28 cellular contexts compared by ENCODE assay signal in the genomic region with DNA sequence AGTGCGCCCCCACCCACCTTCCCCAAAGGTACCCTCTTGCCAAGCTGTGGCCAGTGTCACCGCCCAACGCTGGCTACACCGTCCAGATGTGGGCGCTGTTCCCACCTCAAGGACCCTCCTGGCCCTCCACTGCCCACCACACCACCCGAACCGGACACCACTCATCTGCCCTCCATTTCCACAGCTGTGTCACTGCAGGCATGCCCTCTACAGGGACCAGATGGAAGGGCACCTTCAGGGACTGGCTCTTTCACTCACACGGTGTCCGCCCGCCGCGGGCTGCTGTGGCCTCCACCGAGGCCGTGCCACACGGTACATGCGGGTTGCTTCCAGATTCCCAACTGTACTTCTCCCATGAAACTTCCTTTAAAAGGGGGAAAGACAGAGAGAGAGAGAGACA.
DNase-seq lines count a peak whose midpoint lies in the region; ATAC-seq and TF ChIP-seq lines count a peak whose summit lies in the region.
"Had no signal": no experiment of that assay in that cellular context is flagged by ENCODE, and none has a peak within 500 bp of the region (broad histone marks: within the 10 kb centered on the region; RNA-seq: fewer than 3 reads in every experiment).

No MANE protein-coding gene starts in this region.

- H3K27ac Mint-ChIP-seq in WTC11 = no peak overlapping the region
- H3K27ac Mint-ChIP-seq: activated CD4-positive, alpha-beta memory T cell treated with anti-CD3 and anti-CD28 coated beads, Interleukin-2, amount 10 ng/mL, durations not matched to agents 7 days and 5 days; dendritic cell treated with granulocyte-macrophage colony-stimulating factor and Interleukin-4, amounts not matched to agents 40 ng/mL and 50 ng/mL, for 4 days; IgD-negative memory B cell had no signal

- no peak overlapping the region for H3K4me3 Mint-ChIP-seq in WTC11
- H3K4me3 Mint-ChIP-seq: activated CD4-positive, alpha-beta memory T cell treated with anti-CD3 and anti-CD28 coated beads, Interleukin-2, amount 10 ng/mL, durations not matched to agents 7 days and 5 days; dendritic cell treated with granulocyte-macrophage colony-stimulating factor and Interleukin-4, amounts not matched to agents 40 ng/mL and 50 ng/mL, for 4 days had no signal

- TF ChIP-seq CTCF in right atrium auricular region (IDR thresholded peaks at IDR 0.05) (no peak), WTC11 (IDR thresholded peaks at IDR 0.05) (no peak)

- H3K4me1 ChIP-seq in right atrium auricular region (peaks cover 0 to 6% of the 10 kb centered on the region in 2 donors), aorta (ENCODE audit: control insufficient read depth in 1 of 2, insufficient read depth in 2 of 2, low read length in 2 of 2) (no peaks in the 10 kb centered on the region)
- H3K4me1 ChIP-seq: Caco-2, gastrocnemius medialis, prostate gland had no signal

- H3K9me3 ChIP-seq in right atrium auricular region = peaks cover 0 to 9% of the 10 kb centered on the region in 2 donors
- peaks cover under 1% of the 10 kb centered on the region for H3K9me3 ChIP-seq in aorta (ENCODE audit: control insufficient read depth, low read length)
- H3K9me3 ChIP-seq: Caco-2, prostate gland had no signal

- H3K4me3 ChIP-seq in right atrium auricular region = no peak overlapping the region
- H3K4me3 ChIP-seq in aorta (ENCODE audit: low read length in 2 of 2) = no peak overlapping the region
- H3K4me3 ChIP-seq: BLaER1 treated with 17β-estradiol and CSF1 and Interleukin-3, amounts not matched to agents 10 nM and 100 nM; gastrocnemius medialis; PC-9; prostate gland had no signal

- DNase-seq in left cardiac atrium = peak; percentile 6
- no peak for DNase-seq in right atrium auricular region (ENCODE audit: low spot score)
- no peak for DNase-seq in WTC11 (ENCODE audit: low spot score)
- peak; percentile 66 for DNase-seq in iPS-NIHi11 (ENCODE audit: low spot score)
- peak; percentile 21 to 48 for DNase-seq in aorta
- DNase-seq in GDM1 (lab: John Stamatoyannopoulos, UW) = no peak
- no peak for DNase-seq in NCI-H128 (lab: John Stamatoyannopoulos, UW; ENCODE audit: unreplicated experiment)
- DNase-seq: ACHN; activated CD4-positive, alpha-beta memory T cell treated with anti-CD3 and anti-CD28 coated beads, Interleukin-2, amount 10 ng/mL, durations not matched to agents 7 days and 5 days; activated naive CD4-positive, alpha-beta T cell; activated T-cell treated with anti-CD3 and anti-CD28 coated beads, Interleukin-2, amount 50 U/mL, for 48 hours; Caco-2; caudate nucleus; DMS79 treated with DMSO at 0.1 percent for 48 hours; gastrocnemius medialis; HCEC 1CT; islet precursor cell; NCI-H1092 treated with DMSO at 0.1 percent for 48 hours; NCI-H2029 treated with DMSO at 0.1 percent for 48 hours; PC-9; SIG-M5; SW 1271 had no signal

- no peaks in the 10 kb centered on the region; the same call in 1 of the 2 replicates for H3K27me3 Mint-ChIP-seq in WTC11 (ENCODE audit: low read depth)
- H3K27me3 Mint-ChIP-seq: activated CD4-positive, alpha-beta memory T cell treated with anti-CD3 and anti-CD28 coated beads, Interleukin-2, amount 10 ng/mL, durations not matched to agents 7 days and 5 days; dendritic cell treated with granulocyte-macrophage colony-stimulating factor and Interleukin-4, amounts not matched to agents 40 ng/mL and 50 ng/mL, for 4 days had no signal

- H3K9me3 Mint-ChIP-seq in WTC11 = no peaks in the 10 kb centered on the region
- H3K9me3 Mint-ChIP-seq: activated CD4-positive, alpha-beta memory T cell treated with anti-CD3 and anti-CD28 coated beads, Interleukin-2, amount 10 ng/mL, durations not matched to agents 7 days and 5 days had no signal

- peaks cover 4% of the 10 kb centered on the region; the same call in 1 of the 2 replicates for H3K4me1 Mint-ChIP-seq in WTC11
- H3K4me1 Mint-ChIP-seq: activated CD4-positive, alpha-beta memory T cell treated with anti-CD3 and anti-CD28 coated beads, Interleukin-2, amount 10 ng/mL, durations not matched to agents 7 days and 5 days had no signal

- CTCF ChIA-PET in WTC11 (lab: Charles Lee) = interaction anchor here (0.6 to 1.0 kb wide), 4 partner anchors 22 to 241 kb away, joined by 3 to 4 read pairs (median 3); no protein-coding TSS in a partner anchor

- ATAC-seq in left cardiac atrium = no peak
- peak; percentile 38 for ATAC-seq in WTC11
- no peak for ATAC-seq in aorta (ENCODE audit: low FRiP score)
- no peak for ATAC-seq in HG02571 (IDR thresholded peaks at IDR 0.05; ENCODE audit: unreplicated experiment)
- ATAC-seq: activated CD4-positive, CD25-positive, alpha-beta regulatory T cell treated with anti-CD3 and anti-CD28 coated beads, Interleukin-2, amount 50 U/mL, for 24 hours; gastrocnemius medialis had no signal

- POLR2A ChIA-PET in WTC11 (lab: Charles Lee) = no interaction called here

- no peaks in the 10 kb centered on the region for H3K36me3 ChIP-seq in right atrium auricular region
- H3K36me3 ChIP-seq in aorta (ENCODE audit: control insufficient read depth in 1 of 2, insufficient read depth in 2 of 2, low read length in 1 of 2) = no peaks in the 10 kb centered on the region
- H3K36me3 ChIP-seq: gastrocnemius medialis, prostate gland had no signal

- H3K27me3 ChIP-seq in right atrium auricular region (no peaks in the 10 kb centered on the region), aorta (ENCODE audit: control insufficient read depth in 1 of 2, insufficient read depth in 2 of 2, low read length in 1 of 2) (no peaks in the 10 kb centered on the region)
- H3K27me3 ChIP-seq: BLaER1 treated with 17β-estradiol and CSF1 and Interleukin-3, amounts not matched to agents 10 nM and 100 nM had no signal

- no peaks in the 10 kb centered on the region for H3K36me3 Mint-ChIP-seq in WTC11
- H3K36me3 Mint-ChIP-seq: IgD-negative memory B cell had no signal

- intact Hi-C loops in left cardiac atrium (cut with DNase I) (no loop called here), aorta (cut with DNase I) (no loop called here)

- no peak overlapping the region for H3K27ac ChIP-seq in right atrium auricular region
- no peak overlapping the region for H3K27ac ChIP-seq in aorta (ENCODE audit: low read depth in 1 of 2, low read length in 2 of 2)
- H3K27ac ChIP-seq: gastrocnemius medialis, PC-9, prostate gland had no signal

- 86 to 88% methylated on average over 16 of the region's 16 CpGs for WGBS in aorta, 2 donors

TF ChIP-seq in WTC11, 78 proteins besides CTCF, POLR2A, EP300 and RAD21 (continues in another document):
- TF ChIP-seq, protein P1, sequence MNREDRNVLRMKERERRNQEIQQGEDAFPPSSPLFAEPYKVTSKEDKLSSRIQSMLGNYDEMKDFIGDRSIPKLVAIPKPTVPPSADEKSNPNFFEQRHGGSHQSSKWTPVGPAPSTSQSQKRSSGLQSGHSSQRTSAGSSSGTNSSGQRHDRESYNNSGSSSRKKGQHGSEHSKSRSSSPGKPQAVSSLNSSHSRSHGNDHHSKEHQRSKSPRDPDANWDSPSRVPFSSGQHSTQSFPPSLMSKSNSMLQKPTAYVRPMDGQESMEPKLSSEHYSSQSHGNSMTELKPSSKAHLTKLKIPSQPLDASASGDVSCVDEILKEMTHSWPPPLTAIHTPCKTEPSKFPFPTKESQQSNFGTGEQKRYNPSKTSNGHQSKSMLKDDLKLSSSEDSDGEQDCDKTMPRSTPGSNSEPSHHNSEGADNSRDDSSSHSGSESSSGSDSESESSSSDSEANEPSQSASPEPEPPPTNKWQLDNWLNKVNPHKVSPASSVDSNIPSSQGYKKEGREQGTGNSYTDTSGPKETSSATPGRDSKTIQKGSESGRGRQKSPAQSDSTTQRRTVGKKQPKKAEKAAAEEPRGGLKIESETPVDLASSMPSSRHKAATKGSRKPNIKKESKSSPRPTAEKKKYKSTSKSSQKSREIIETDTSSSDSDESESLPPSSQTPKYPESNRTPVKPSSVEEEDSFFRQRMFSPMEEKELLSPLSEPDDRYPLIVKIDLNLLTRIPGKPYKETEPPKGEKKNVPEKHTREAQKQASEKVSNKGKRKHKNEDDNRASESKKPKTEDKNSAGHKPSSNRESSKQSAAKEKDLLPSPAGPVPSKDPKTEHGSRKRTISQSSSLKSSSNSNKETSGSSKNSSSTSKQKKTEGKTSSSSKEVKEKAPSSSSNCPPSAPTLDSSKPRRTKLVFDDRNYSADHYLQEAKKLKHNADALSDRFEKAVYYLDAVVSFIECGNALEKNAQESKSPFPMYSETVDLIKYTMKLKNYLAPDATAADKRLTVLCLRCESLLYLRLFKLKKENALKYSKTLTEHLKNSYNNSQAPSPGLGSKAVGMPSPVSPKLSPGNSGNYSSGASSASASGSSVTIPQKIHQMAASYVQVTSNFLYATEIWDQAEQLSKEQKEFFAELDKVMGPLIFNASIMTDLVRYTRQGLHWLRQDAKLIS (CRISPR knock-in tag; IDR thresholded peaks at IDR 0.05; ENCODE audit: borderline replicate concordance) = no peak
- no peak for TF ChIP-seq FOXK1 (CRISPR knock-in tag; IDR thresholded peaks at IDR 0.05)
- TF ChIP-seq, protein P2, sequence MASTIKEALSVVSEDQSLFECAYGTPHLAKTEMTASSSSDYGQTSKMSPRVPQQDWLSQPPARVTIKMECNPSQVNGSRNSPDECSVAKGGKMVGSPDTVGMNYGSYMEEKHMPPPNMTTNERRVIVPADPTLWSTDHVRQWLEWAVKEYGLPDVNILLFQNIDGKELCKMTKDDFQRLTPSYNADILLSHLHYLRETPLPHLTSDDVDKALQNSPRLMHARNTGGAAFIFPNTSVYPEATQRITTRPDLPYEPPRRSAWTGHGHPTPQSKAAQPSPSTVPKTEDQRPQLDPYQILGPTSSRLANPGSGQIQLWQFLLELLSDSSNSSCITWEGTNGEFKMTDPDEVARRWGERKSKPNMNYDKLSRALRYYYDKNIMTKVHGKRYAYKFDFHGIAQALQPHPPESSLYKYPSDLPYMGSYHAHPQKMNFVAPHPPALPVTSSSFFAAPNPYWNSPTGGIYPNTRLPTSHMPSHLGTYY (CRISPR knock-in tag; IDR thresholded peaks at IDR 0.05) = no peak
- TF ChIP-seq, protein P3, sequence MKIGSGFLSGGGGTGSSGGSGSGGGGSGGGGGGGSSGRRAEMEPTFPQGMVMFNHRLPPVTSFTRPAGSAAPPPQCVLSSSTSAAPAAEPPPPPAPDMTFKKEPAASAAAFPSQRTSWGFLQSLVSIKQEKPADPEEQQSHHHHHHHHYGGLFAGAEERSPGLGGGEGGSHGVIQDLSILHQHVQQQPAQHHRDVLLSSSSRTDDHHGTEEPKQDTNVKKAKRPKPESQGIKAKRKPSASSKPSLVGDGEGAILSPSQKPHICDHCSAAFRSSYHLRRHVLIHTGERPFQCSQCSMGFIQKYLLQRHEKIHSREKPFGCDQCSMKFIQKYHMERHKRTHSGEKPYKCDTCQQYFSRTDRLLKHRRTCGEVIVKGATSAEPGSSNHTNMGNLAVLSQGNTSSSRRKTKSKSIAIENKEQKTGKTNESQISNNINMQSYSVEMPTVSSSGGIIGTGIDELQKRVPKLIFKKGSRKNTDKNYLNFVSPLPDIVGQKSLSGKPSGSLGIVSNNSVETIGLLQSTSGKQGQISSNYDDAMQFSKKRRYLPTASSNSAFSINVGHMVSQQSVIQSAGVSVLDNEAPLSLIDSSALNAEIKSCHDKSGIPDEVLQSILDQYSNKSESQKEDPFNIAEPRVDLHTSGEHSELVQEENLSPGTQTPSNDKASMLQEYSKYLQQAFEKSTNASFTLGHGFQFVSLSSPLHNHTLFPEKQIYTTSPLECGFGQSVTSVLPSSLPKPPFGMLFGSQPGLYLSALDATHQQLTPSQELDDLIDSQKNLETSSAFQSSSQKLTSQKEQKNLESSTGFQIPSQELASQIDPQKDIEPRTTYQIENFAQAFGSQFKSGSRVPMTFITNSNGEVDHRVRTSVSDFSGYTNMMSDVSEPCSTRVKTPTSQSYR (CRISPR knock-in tag; IDR thresholded peaks at IDR 0.05) = no peak

Comparison
In these comparisons a context has a peak if more than half of its experiments do, and no peak if none do; other contexts are left out.
1. DNase-seq: peak in left cardiac atrium (single experiment), iPS-NIHi11 (single experiment) and aorta (2 of 2); none in right atrium auricular region (single experiment), WTC11 (single experiment), GDM1 (single experiment) and NCI-H128 (single experiment).